29 cellular contexts compared by ENCODE assay signal in the genomic region with DNA sequence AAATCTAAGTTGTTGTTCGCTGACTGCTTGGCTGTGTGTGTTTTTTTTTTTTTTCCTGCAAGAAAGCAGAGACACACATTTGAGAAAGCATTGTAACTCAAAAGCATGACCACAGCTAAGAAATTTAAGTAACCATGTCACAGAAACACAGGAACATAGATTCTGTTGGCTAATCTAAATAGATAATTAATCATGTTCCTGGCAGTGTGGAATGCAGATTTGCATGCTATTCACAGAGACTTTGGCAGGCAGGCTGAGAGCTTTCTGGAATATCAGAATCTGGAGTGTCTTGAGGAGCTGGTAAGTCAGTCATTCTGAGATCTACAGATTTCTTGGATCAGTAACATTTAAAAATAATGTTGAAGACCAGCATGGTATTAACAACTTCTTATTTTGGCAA. TPM values are rescaled to one million over a fixed set of nuclear protein-coding genes. Genes with fewer than 3 reads are reported as not detected.
DNase-seq lines count a peak whose midpoint lies in the region; ATAC-seq, FAIRE-seq and TF ChIP-seq lines count a peak whose summit lies in the region.
"Had no signal": no experiment of that assay in that cellular context is flagged by ENCODE, and none has a peak within 500 bp of the region (broad histone marks: within the 10 kb centered on the region; RNA-seq: fewer than 3 reads in every experiment).

No MANE protein-coding gene starts in this region.

- H3K9me3 Mint-ChIP-seq in astrocyte (ENCODE audit: unreplicated experiment) = peaks cover under 1% of the 10 kb centered on the region
- no peaks in the 10 kb centered on the region for H3K9me3 Mint-ChIP-seq in MCF 10A (ENCODE audit: unreplicated experiment)
- no peaks in the 10 kb centered on the region for H3K9me3 Mint-ChIP-seq in Calu3 (ENCODE audit: low read depth, unreplicated experiment)
- H3K9me3 Mint-ChIP-seq: activated naive CD8-positive, alpha-beta T cell treated with anti-CD3 and anti-CD28 coated beads, Interleukin-2, amount 50 U/mL, for 24 hours had no signal

- H3K27me3 Mint-ChIP-seq in astrocyte (ENCODE audit: low read depth, unreplicated experiment) (no peaks in the 10 kb centered on the region), MCF 10A (ENCODE audit: insufficient read depth, unreplicated experiment) (peaks cover 75% of the 10 kb centered on the region), Calu3 (ENCODE audit: unreplicated experiment) (no peaks in the 10 kb centered on the region)
- H3K27me3 Mint-ChIP-seq: activated naive CD8-positive, alpha-beta T cell treated with anti-CD3 and anti-CD28 coated beads, Interleukin-2, amount 50 U/mL, for 24 hours had no signal

- H3K27me3 ChIP-seq in SK-N-SH (ENCODE audit: insufficient read depth) (no peaks in the 10 kb centered on the region), astrocyte (ENCODE audit: insufficient read depth, low read length) (no peaks in the 10 kb centered on the region), mesenchymal stem cell (ENCODE audit: control insufficient read depth in 1 of 2, insufficient read depth in 1 of 2, low read length in 2 of 2) (no peaks in the 10 kb centered on the region)
- H3K27me3 ChIP-seq: neutrophil, thyroid gland had no signal

- no peak overlapping the region for H3K4me3 ChIP-seq in SK-N-SH (ENCODE audit: low read depth in 2 of 2, low read length in 1 of 2)
- H3K4me3 ChIP-seq in astrocyte (ENCODE audit: insufficient read depth, low read depth, low read length) = no peak overlapping the region
- no peak overlapping the region for H3K4me3 ChIP-seq in mesenchymal stem cell (ENCODE audit: insufficient read depth in 1 of 2, low read depth in 1 of 2, low read length in 2 of 2)
- H3K4me3 ChIP-seq: coronary artery, mucosa of descending colon, smooth muscle cell, thyroid gland had no signal

- H3K36me3 Mint-ChIP-seq in astrocyte (ENCODE audit: low read depth, unreplicated experiment) = no peaks in the 10 kb centered on the region
- H3K36me3 Mint-ChIP-seq in MCF 10A (ENCODE audit: insufficient read depth, unreplicated experiment) = peaks cover 11% of the 10 kb centered on the region
- no peaks in the 10 kb centered on the region for H3K36me3 Mint-ChIP-seq in Calu3 (ENCODE audit: insufficient read depth, unreplicated experiment)

- no peak for FAIRE-seq in astrocyte (lab: Jason Lieb, UNC)
- FAIRE-seq: bronchial epithelial cell had no signal

- H3K4me3 Mint-ChIP-seq in astrocyte (ENCODE audit: unreplicated experiment) (no peak overlapping the region), MCF 10A (ENCODE audit: unreplicated experiment) (no peak overlapping the region), Calu3 (ENCODE audit: low read depth, unreplicated experiment) (no peak overlapping the region)
- H3K4me3 Mint-ChIP-seq: activated CD8-positive, alpha-beta T cell treated with anti-CD3 and anti-CD28 coated beads, Interleukin-2, amount 10 ng/mL, durations not matched to agents 7 days and 5 days; activated naive CD8-positive, alpha-beta T cell treated with anti-CD3 and anti-CD28 coated beads, Interleukin-2, amount 50 U/mL, for 24 hours had no signal

- no peak for TF ChIP-seq RAD21 in SK-N-SH (IDR thresholded peaks at IDR 0.05; ENCODE audit: low read length)

- H3K27ac Mint-ChIP-seq in astrocyte (ENCODE audit: unreplicated experiment) (no peak overlapping the region), MCF 10A (ENCODE audit: low read depth, unreplicated experiment) (no peak overlapping the region), Calu3 (ENCODE audit: unreplicated experiment) (no peak overlapping the region)
- H3K27ac Mint-ChIP-seq: activated CD8-positive, alpha-beta T cell treated with anti-CD3 and anti-CD28 coated beads, Interleukin-2, amount 10 ng/mL, durations not matched to agents 7 days and 5 days; activated naive CD8-positive, alpha-beta T cell treated with anti-CD3 and anti-CD28 coated beads, Interleukin-2, amount 50 U/mL, for 24 hours had no signal

- BruUV-seq in MCF 10A (replicated peaks; lab: Mats Ljungman, UMichigan) = no TSS peak
- BruUV-seq in Calu3 (replicated peaks; lab: Mats Ljungman, UMichigan) = no TSS peak

- H2BK120ac ChIP-seq in mesenchymal stem cell (ENCODE audit: low read depth, low read length) = no peak overlapping the region

- H3K36me3 ChIP-seq in SK-N-SH (replicated peaks in 1 of 2; ENCODE audit: control insufficient read depth in 1 of 2, insufficient read depth in 2 of 2, low read length in 1 of 2) (no peaks in the 10 kb centered on the region), astrocyte (ENCODE audit: insufficient read depth, low read length) (no peaks in the 10 kb centered on the region), mesenchymal stem cell (ENCODE audit: control insufficient read depth in 1 of 2, insufficient read depth in 2 of 2, low read depth in 1 of 2, low read length in 2 of 2) (no peaks in the 10 kb centered on the region)
- H3K36me3 ChIP-seq: neutrophil, thyroid gland had no signal

- no peak overlapping the region for H3K9ac ChIP-seq in SK-N-SH
- H3K9ac ChIP-seq in astrocyte (ENCODE audit: low read length) = no peak overlapping the region
- no peak overlapping the region for H3K9ac ChIP-seq in mesenchymal stem cell (ENCODE audit: low read length)

- no peaks in the 10 kb centered on the region for H3F3A ChIP-seq in SK-N-SH (replicated peaks; ENCODE audit: insufficient read depth)

- no peak overlapping the region for H3K18ac ChIP-seq in mesenchymal stem cell (ENCODE audit: low read depth in 1 of 2, low read length in 2 of 2)

- 29% methylated on average over 1 of the region's 1 CpG for WGBS in SK-N-SH (ENCODE audit: low lambda C conversion rate)
- no CpG with 5 or more reads among the region's 1 CpG for WGBS in mesenchymal stem cell

- no peak overlapping the region for H2AFZ ChIP-seq in SK-N-SH (ENCODE audit: low read depth)
- no peak overlapping the region for H2AFZ ChIP-seq in astrocyte (ENCODE audit: low read depth, low read length)
- no peak overlapping the region for H2AFZ ChIP-seq in mesenchymal stem cell (ENCODE audit: low read depth, low read length)

- H2BK12ac ChIP-seq in mesenchymal stem cell (ENCODE audit: low read length in 2 of 2) = no peak overlapping the region

- DNase-seq in SK-N-SH = no peak
- peak; percentile 70 for DNase-seq in astrocyte (ENCODE audit: low read depth)
- DNase-seq in mesenchymal stem cell = peak; percentile 29
- DNase-seq in MCF 10A (ENCODE audit: unreplicated experiment) = no peak
- no peak for DNase-seq in Calu3
- DNase-seq in globus pallidus (ENCODE audit: low spot score) = no peak
- DNase-seq: activated CD4-positive, CD25-positive, alpha-beta regulatory T cell treated with anti-CD3 and anti-CD28 coated beads, Interleukin-2, amount 50 U/mL, for 72 hours; activated CD8-positive, alpha-beta T cell treated with anti-CD3 and anti-CD28 coated beads, Interleukin-2, amount 10 ng/mL, durations not matched to agents 7 days and 5 days; activated gamma-delta T cell; activated naive CD8-positive, alpha-beta T cell treated with anti-CD3 and anti-CD28 coated beads, Interleukin-2, amount 50 U/mL, for 24 hours; C1 segment of cervical spinal cord; GOT3; head of caudate nucleus; left cardiac atrium; mucosa of descending colon; NCI-H1417; NCI-H2171; NCI-H524 treated with DMSO at 0.1 percent for 48 hours; retina; stimulated activated CD4-positive, alpha-beta T cell treated with anti-CD3 and anti-CD28 coated beads, Interleukin-2, amount 100 ng/mL, for 48 hours; stimulated activated naive CD4-positive, alpha-beta T cell; SW 1271 had no signal

- no peaks in the 10 kb centered on the region for H3K9me2 ChIP-seq in SK-N-SH

- H3K79me1 ChIP-seq in mesenchymal stem cell (replicated peaks; ENCODE audit: low read length, poor library complexity, severe bottlenecking) = no peaks in the 10 kb centered on the region

- H3K14ac ChIP-seq in mesenchymal stem cell (ENCODE audit: low read length in 2 of 2) = no peak overlapping the region

- H3K79me2 ChIP-seq in SK-N-SH (ENCODE audit: insufficient read depth) (no peaks in the 10 kb centered on the region), astrocyte (ENCODE audit: insufficient read depth, low read length) (no peaks in the 10 kb centered on the region)

- POLR2A ChIA-PET in SK-N-SH (lab: Yijun Ruan, JAX) (no interaction called here), MCF 10A (lab: Yijun Ruan, JAX) (interaction anchor here (0.6 kb wide), 1 partner anchor 38 kb away, joined by 3 read pairs; no protein-coding TSS in a partner anchor)

- ATAC-seq in SK-N-SH treated with all-trans-retinoic acid at 6 μM for 48 hours (peak; percentile 64), GM18502 (IDR thresholded peaks at IDR 0.05; ENCODE audit: poor library complexity, unreplicated experiment) (no peak)
- ATAC-seq: activated CD8-positive, alpha-beta T cell treated with anti-CD3 and anti-CD28 coated beads, Interleukin-2, amount 10 ng/mL, durations not matched to agents 7 days and 5 days; activated naive CD8-positive, alpha-beta T cell treated with anti-CD3 and anti-CD28 coated beads, Interleukin-2, amount 50 U/mL, for 24 hours; left cardiac atrium; mucosa of descending colon had no signal

- no peak overlapping the region for H2BK5ac ChIP-seq in mesenchymal stem cell (ENCODE audit: low read depth, low read length, poor library complexity, severe bottlenecking)

- no peak overlapping the region for H3K4me2 ChIP-seq in SK-N-SH
- H3K4me2 ChIP-seq in astrocyte (ENCODE audit: low read length) = no peak overlapping the region
- no peak overlapping the region for H3K4me2 ChIP-seq in mesenchymal stem cell (ENCODE audit: low read length, poor library complexity, severe bottlenecking)
- H3K4me2 ChIP-seq: smooth muscle cell had no signal

- TF ChIP-seq CTCF in SK-N-SH (IDR thresholded peaks at IDR 0.05) (no peak), astrocyte (IDR thresholded peaks at IDR 0.05; ENCODE audit: insufficient read depth, low read depth, low read length) (no peak), MCF 10A (IDR thresholded peaks at IDR 0.05; ENCODE audit: unreplicated experiment) (no peak), Calu3 (IDR thresholded peaks at IDR 0.05; ENCODE audit: unreplicated experiment) (no peak)

- H2BK15ac ChIP-seq in mesenchymal stem cell (ENCODE audit: low read depth, poor library complexity, severe bottlenecking) = no peak overlapping the region

- H4K20me1 ChIP-seq in SK-N-SH (ENCODE audit: insufficient read depth) = no peaks in the 10 kb centered on the region
- H4K20me1 ChIP-seq in astrocyte (ENCODE audit: insufficient read depth, low read length) = no peaks in the 10 kb centered on the region

- no peak overlapping the region for H3K4ac ChIP-seq in mesenchymal stem cell (ENCODE audit: low read depth in 1 of 2, low read length in 2 of 2)

- H3K9me3 ChIP-seq in SK-N-SH (no peaks in the 10 kb centered on the region), astrocyte (ENCODE audit: insufficient read depth, low read depth, low read length) (no peaks in the 10 kb centered on the region), mesenchymal stem cell (ENCODE audit: control insufficient read depth, low read length) (no peaks in the 10 kb centered on the region)
- H3K9me3 ChIP-seq: mucosa of descending colon, neutrophil, thyroid gland had no signal

- no peak for TF ChIP-seq EP300 in SK-N-SH (IDR thresholded peaks at IDR 0.05; ENCODE audit: borderline replicate concordance in 1 of 2, low read depth in 1 of 2, low read length in 1 of 2)

- intact Hi-C loops in MCF 10A (cut with micrococcal nuclease) = no loop called here
- intact Hi-C loops in Calu3 (cut with micrococcal nuclease; ENCODE audit: unreplicated experiment) = no loop called here

- peak overlapping the region in 1 of 2 experiments; percentile 11; a peak in 1 of 4 replicates for H3K27ac ChIP-seq in SK-N-SH (ENCODE audit: low read depth in 2 of 2, low read length in 1 of 2)
- H3K27ac ChIP-seq in astrocyte (ENCODE audit: low read depth, low read length) = no peak overlapping the region
- H3K27ac ChIP-seq in mesenchymal stem cell (ENCODE audit: low read length, poor library complexity, severe bottlenecking) = no peak overlapping the region
- H3K27ac ChIP-seq: coronary artery, neutrophil, thyroid gland had no signal

- no peak overlapping the region for H3K23ac ChIP-seq in mesenchymal stem cell (ENCODE audit: low read length in 2 of 2)

- H2AK5ac ChIP-seq in mesenchymal stem cell (ENCODE audit: low read length, severe bottlenecking) = no peak overlapping the region

- CTCF ChIA-PET in SK-N-SH (lab: Yijun Ruan, JAX) (interaction anchor here (0.8 kb wide), 1 partner anchor 159 kb away, joined by 3 read pairs; no protein-coding TSS in a partner anchor), MCF 10A (lab: Yijun Ruan, JAX) (interaction anchor here (0.6 to 0.7 kb wide), 2 partner anchors 15 to 16 kb away, joined by 3 read pairs; no protein-coding TSS in a partner anchor), Calu3 (lab: Charles Lee) (no interaction called here)

- H3K4me1 Mint-ChIP-seq in astrocyte (ENCODE audit: low read depth, unreplicated experiment) (peaks cover 3% of the 10 kb centered on the region), MCF 10A (ENCODE audit: insufficient read depth, unreplicated experiment) (no peaks in the 10 kb centered on the region), Calu3 (ENCODE audit: low read depth, unreplicated experiment) (peaks cover 13% of the 10 kb centered on the region)
- H3K4me1 Mint-ChIP-seq: activated naive CD8-positive, alpha-beta T cell treated with anti-CD3 and anti-CD28 coated beads, Interleukin-2, amount 50 U/mL, for 24 hours had no signal

- no peaks in the 10 kb centered on the region for H3K4me1 ChIP-seq in SK-N-SH (ENCODE audit: control insufficient read depth in 1 of 2, insufficient read depth in 2 of 2, low read depth in 1 of 2, low read length in 1 of 2)
- no peaks in the 10 kb centered on the region for H3K4me1 ChIP-seq in astrocyte (ENCODE audit: insufficient read depth, low read length)
- H3K4me1 ChIP-seq in mesenchymal stem cell (ENCODE audit: control insufficient read depth, insufficient read depth, low read depth, low read length) = no peaks in the 10 kb centered on the region
- H3K4me1 ChIP-seq: thyroid gland had no signal

- H4K8ac ChIP-seq in mesenchymal stem cell (ENCODE audit: low read length) = no peak overlapping the region

- no peak overlapping the region for H4K91ac ChIP-seq in mesenchymal stem cell (ENCODE audit: low read length)

RNA-seq across cellular contexts. Expression of gene SMS, which starts 33.3 kb away (rescaled TPM):
- 86.9 and 116 TPM in 2 replicates for polyA plus RNA-seq in SK-N-SH (2012; rRNA removed)
- polyA plus RNA-seq in SK-N-SH (2012; cell fraction: cytosol; rRNA removed) = 134 and 161 TPM in 2 replicates
- polyA plus RNA-seq in SK-N-SH (2012; cell fraction: nucleus; rRNA removed) = 45.9 and 53.9 TPM in 2 replicates
- 134 and 187 TPM in 2 replicates for total RNA-seq in astrocyte
- polyA plus RNA-seq in mesenchymal stem cell (2013, experiment 1 of 2) = 63.7 TPM
- polyA plus RNA-seq in mesenchymal stem cell (2013, experiment 2 of 2) = 65.0 TPM
- 160 and 181 TPM in 2 replicates for total RNA-seq in MCF 10A (2022)
- 215 and 225 TPM in 2 replicates for total RNA-seq in Calu3 (2022)

RNA-seq across cellular contexts. Expression of gene YY2, which starts 51.5 kb away (rescaled TPM):
- polyA plus RNA-seq in SK-N-SH (2012; rRNA removed) = 2.3 and 2.8 TPM in 2 replicates
- polyA plus RNA-seq in SK-N-SH (2012; cell fraction: cytosol; rRNA removed) = 2.8 and 3.0 TPM in 2 replicates
- polyA plus RNA-seq in SK-N-SH (2012; cell fraction: nucleus; rRNA removed) = 5.1 and 5.7 TPM in 2 replicates
- total RNA-seq in astrocyte = 2.0 and 3.4 TPM in 2 replicates
- polyA plus RNA-seq in mesenchymal stem cell (2013, experiment 1 of 2) = 1.6 TPM
- polyA plus RNA-seq in mesenchymal stem cell (2013, experiment 2 of 2) = 1.6 TPM
- total RNA-seq in MCF 10A (2022) = 2.9 and 3.4 TPM in 2 replicates
- total RNA-seq in Calu3 (2022) = 4.6 and 4.7 TPM in 2 replicates

Comparison
In these comparisons a context has a peak if more than half of its experiments do, and no peak if none do; other contexts are left out.
1. DNase-seq: peak in astrocyte (single experiment) and mesenchymal stem cell (single experiment); none in SK-N-SH (single experiment), MCF 10A (single experiment), Calu3 (single experiment) and globus pallidus (single experiment).